In genomic region chr11:70272009-70272408, GRCh38 we compare ENCODE assay signal across 9 cellular contexts. TPM values are rescaled to one million over a fixed set of nuclear protein-coding genes. Genes with fewer than 3 reads are reported as not detected.
DNase-seq lines count a peak whose midpoint lies in the region; FAIRE-seq and TF ChIP-seq lines count a peak whose summit lies in the region.
"Had no signal": no experiment of that assay in that cellular context is flagged by ENCODE, and none has a peak within 500 bp of the region (broad histone marks: within the 10 kb centered on the region; RNA-seq: fewer than 3 reads in every experiment).

No MANE protein-coding gene starts in this region.

- no peak overlapping the region for H4K5ac ChIP-seq in H9 (ENCODE audit: insufficient read length, low read depth, low read length)

- intact Hi-C loops in PC-9 (cut with micrococcal nuclease; ENCODE audit: unreplicated experiment) (no loop called here), endothelial cell of umbilical vein (cut with micrococcal nuclease) (no loop called here)

- no peak overlapping the region for H3T11ph ChIP-seq in H9 (ENCODE audit: low read length)

- H2BK5ac ChIP-seq in H9 (ENCODE audit: insufficient read length, low read length) (no peak overlapping the region), trophoblast cell (ENCODE audit: low read depth, low read length, poor library complexity) (no peak overlapping the region)

- no peak overlapping the region for H2BK15ac ChIP-seq in H9 (ENCODE audit: low read depth, low read length)

- H3K9me2 ChIP-seq in PC-9 (ENCODE audit: insufficient read depth) = no peaks in the 10 kb centered on the region

- no CpG with 5 or more reads among the region's 7 CpGs for WGBS in H9 (ENCODE audit: extremely low coverage, insufficient read length, low lambda C conversion rate)
- no CpG with 5 or more reads among the region's 7 CpGs for WGBS in trophoblast cell (ENCODE audit: extremely low coverage, insufficient coverage, insufficient read length)

- H3K9me3 Mint-ChIP-seq in H9 = no peaks in the 10 kb centered on the region

- H3K4ac ChIP-seq in H9 (ENCODE audit: low read depth, low read length) (no peak overlapping the region), trophoblast cell (ENCODE audit: low read depth, low read length) (peak overlapping the region; percentile 7)

- H4K20me1 ChIP-seq in H9 (ENCODE audit: control insufficient read depth, insufficient read depth, insufficient read length) (no peaks in the 10 kb centered on the region), PC-9 (ENCODE audit: insufficient read depth) (peaks cover 30% of the 10 kb centered on the region), endothelial cell of umbilical vein (replicated peaks; ENCODE audit: control insufficient read depth, extremely low read depth, insufficient read depth, low read length) (peaks cover 2% of the 10 kb centered on the region)

- H3K18ac ChIP-seq in H9 (ENCODE audit: insufficient read length, low read depth, low read length) = no peak overlapping the region
- H3K18ac ChIP-seq in trophoblast cell (ENCODE audit: low read length) = no peak overlapping the region

- H3K79me2 ChIP-seq in H9 (ENCODE audit: insufficient read depth, low read length) (peaks cover 22% of the 10 kb centered on the region), PC-9 (ENCODE audit: low read depth) (peaks cover 72% of the 10 kb centered on the region), endothelial cell of umbilical vein (ENCODE audit: control insufficient read depth, insufficient read depth, low read length) (peaks cover 49% of the 10 kb centered on the region), trophoblast cell (ENCODE audit: control insufficient read depth, insufficient read depth, low read length, poor library complexity) (peaks cover 9% of the 10 kb centered on the region)

- H3K4me1 ChIP-seq in H9 (ENCODE audit: insufficient read depth, low read length) = no peaks in the 10 kb centered on the region; the same call in 1 of the 2 replicates
- peaks cover 25% of the 10 kb centered on the region for H3K4me1 ChIP-seq in PC-9 (replicated peaks; ENCODE audit: insufficient read depth)
- H3K4me1 ChIP-seq in endothelial cell of umbilical vein (ENCODE audit: control insufficient read depth, extremely low read depth, insufficient read depth, low read length) = peaks cover 15% of the 10 kb centered on the region
- no peaks in the 10 kb centered on the region for H3K4me1 ChIP-seq in trophoblast cell (ENCODE audit: control insufficient read depth in 1 of 2, insufficient read depth in 2 of 2, low read length in 2 of 2)

- no peaks in the 10 kb centered on the region for H3K27me3 Mint-ChIP-seq in H9 (ENCODE audit: low read depth)

- peaks cover 22 to 50% (median 46%) of the 10 kb centered on the region in 3 experiments for H3K36me3 Mint-ChIP-seq in H9 (ENCODE audit: insufficient read depth in 1 of 3, low read depth in 3 of 3)

- H2BK12ac ChIP-seq in H9 (ENCODE audit: insufficient read length, low read depth, low read length) = no peak overlapping the region
- H2BK12ac ChIP-seq in trophoblast cell (ENCODE audit: low read length) = no peak overlapping the region

- H3K9me3 ChIP-seq in H9 (ENCODE audit: control insufficient read depth, low read depth, low read length) (no peaks in the 10 kb centered on the region), PC-9 (ENCODE audit: insufficient read depth, low read depth) (no peaks in the 10 kb centered on the region), endothelial cell of umbilical vein (replicated peaks; ENCODE audit: control insufficient read depth, insufficient read depth, low read length) (no peaks in the 10 kb centered on the region), trophoblast cell (ENCODE audit: insufficient read depth, low read depth, low read length) (no peaks in the 10 kb centered on the region)

- H3K14ac ChIP-seq in H9 (ENCODE audit: insufficient read depth, low read length) (no peak overlapping the region), trophoblast cell (ENCODE audit: low read length) (no peak overlapping the region)

- H3K27ac Mint-ChIP-seq in H9 = peak overlapping the region in 2 of 3 experiments; percentile 47 to 89; a peak in 2 of 7 replicates

- BruUV-seq in PC-9 (replicated peaks; lab: Mats Ljungman, UMichigan) (TSS peak; percentile 39), endothelial cell of umbilical vein (replicated peaks; lab: Mats Ljungman, UMichigan) (TSS peak; percentile 30)

- CTCF ChIA-PET in PC-9 (lab: Charles Lee) = interaction anchor here (0.5 kb wide), 1 partner anchor 205 kb away, joined by 3 read pairs; no protein-coding TSS in a partner anchor
- CTCF ChIA-PET in endothelial cell of umbilical vein (lab: Charles Lee) = interaction anchor here (1.1 to 1.4 kb wide), 2 partner anchors 13 to 46 kb away, joined by 3 to 6 read pairs; no protein-coding TSS in a partner anchor

- peaks cover 5% of the 10 kb centered on the region for H3K23me2 ChIP-seq in H9 (ENCODE audit: insufficient read length, low read depth, low read length, poor library complexity, severe bottlenecking)

- H2AFZ ChIP-seq in H9 (ENCODE audit: low read length) (no peak overlapping the region), PC-9 (no peak overlapping the region), endothelial cell of umbilical vein (ENCODE audit: low read depth, low read length) (no peak overlapping the region), trophoblast cell (ENCODE audit: insufficient read depth, low read length, poor library complexity) (no peak overlapping the region)

- no peak overlapping the region for H4K91ac ChIP-seq in H9 (ENCODE audit: insufficient read length, low read depth, low read length)
- H4K91ac ChIP-seq in trophoblast cell (ENCODE audit: low read depth, low read length) = no peak overlapping the region

- no peak overlapping the region for H3K56ac ChIP-seq in H9 (ENCODE audit: insufficient read length, low read depth, low read length)

- H3K4me3 Mint-ChIP-seq in H9 = peak overlapping the region; percentile 79

- H3K23ac ChIP-seq in H9 (ENCODE audit: insufficient read length, low read depth, low read length) (no peak overlapping the region), trophoblast cell (ENCODE audit: low read length) (no peak overlapping the region)

- peak overlapping the region; percentile 85; the same call in 1 of the 2 replicates for H3K4me3 ChIP-seq in PC-9
- no peak overlapping the region for H3K4me3 ChIP-seq in endothelial cell of umbilical vein (replicated peaks in 1 of 3; ENCODE audit: insufficient read depth in 1 of 3, low read depth in 1 of 3, low read length in 3 of 3)
- H3K4me3 ChIP-seq in trophoblast cell (ENCODE audit: low read depth, low read length) = no peak overlapping the region

- no peaks in the 10 kb centered on the region for H3K9me1 ChIP-seq in endothelial cell of umbilical vein (replicated peaks; ENCODE audit: control insufficient read depth, extremely low read depth, insufficient read depth, low read length)

- no peak for TF ChIP-seq CTCF in H9 (conservative IDR thresholded peaks at IDR 0.05)
- no peak for TF ChIP-seq CTCF in PC-9 (conservative IDR thresholded peaks at IDR 0.05)
- no peak for TF ChIP-seq CTCF in endothelial cell of umbilical vein (IDR thresholded peaks at IDR 0.05; ENCODE audit: extremely low read depth in 1 of 2, insufficient read depth in 1 of 2, low read depth in 1 of 2, low read length in 2 of 2)
- TF ChIP-seq CTCF in GM10266 (IDR thresholded peaks at IDR 0.05; ENCODE audit: control insufficient read depth, insufficient read depth, low read depth, missing control alignments) = no peak

- no peak overlapping the region for H2BK20ac ChIP-seq in H9 (ENCODE audit: low read depth, low read length, poor library complexity, severe bottlenecking)

- no peak for FAIRE-seq in endothelial cell of umbilical vein (lab: Jason Lieb, UNC)

- H3F3A ChIP-seq in PC-9 (ENCODE audit: insufficient read depth, low read depth) = peaks cover 11% of the 10 kb centered on the region

- no peak overlapping the region for H3K9ac ChIP-seq in H9 (ENCODE audit: extremely low read depth, insufficient read length, low read length)
- H3K9ac ChIP-seq in endothelial cell of umbilical vein (replicated peaks; ENCODE audit: extremely low read depth, insufficient read depth, low read length) = peak overlapping the region; percentile 5
- no peak overlapping the region for H3K9ac ChIP-seq in trophoblast cell (ENCODE audit: low read length)

- H3K79me1 ChIP-seq in H9 (ENCODE audit: insufficient read depth, low read depth, low read length, poor library complexity, severe bottlenecking) (peaks cover 2% of the 10 kb centered on the region), trophoblast cell (ENCODE audit: low read length) (peaks cover 10% of the 10 kb centered on the region)

- no peak overlapping the region for H4K12ac ChIP-seq in trophoblast cell (ENCODE audit: low read depth, low read length)

- peaks cover 21 to 33% of the 10 kb centered on the region in 2 experiments for H3K4me1 Mint-ChIP-seq in H9

- H3K27ac ChIP-seq in H9 (ENCODE audit: insufficient read length, low read depth, low read length) = no peak overlapping the region
- H3K27ac ChIP-seq in PC-9 = no peak overlapping the region
- no peak overlapping the region for H3K27ac ChIP-seq in endothelial cell of umbilical vein (ENCODE audit: insufficient read depth, low read depth, low read length)
- H3K27ac ChIP-seq in trophoblast cell (ENCODE audit: low read depth, low read length) = no peak overlapping the region

- DNase-seq in H9 (no peak), PC-9 (no peak), endothelial cell of umbilical vein (ENCODE audit: low read depth, low spot score) (no peak), trophoblast cell (no peak), GM10266 (ENCODE audit: extremely low spot score) (no peak), hypothalamus (lab: John Stamatoyannopoulos, UW) (no peak), SKM-1 (lab: John Stamatoyannopoulos, UW; ENCODE audit: unreplicated experiment) (no peak), C1 segment of cervical spinal cord (lab: John Stamatoyannopoulos, UW) (no peak)
- DNase-seq: NCI-H774 had no signal

- peaks cover 36% of the 10 kb centered on the region for H3K36me3 ChIP-seq in PC-9 (ENCODE audit: low read depth)
- peaks cover 10 to 11% of the 10 kb centered on the region in 2 experiments for H3K36me3 ChIP-seq in endothelial cell of umbilical vein (ENCODE audit: control insufficient read depth in 2 of 2, extremely low read depth in 1 of 2, insufficient read depth in 2 of 2, low read length in 2 of 2)
- H3K36me3 ChIP-seq in trophoblast cell (ENCODE audit: control insufficient read depth in 1 of 2, insufficient read depth in 2 of 2, low read length in 2 of 2) = peaks cover 4 to 18% of the 10 kb centered on the region in 2 experiments

- H2BK120ac ChIP-seq in H9 (ENCODE audit: low read depth, low read length, poor library complexity, severe bottlenecking) = no peak overlapping the region
- H2BK120ac ChIP-seq in trophoblast cell (ENCODE audit: insufficient read depth, low read length, poor library complexity) = no peak overlapping the region

- peak overlapping the region; percentile 79 for H3K4me2 ChIP-seq in H9 (ENCODE audit: insufficient read depth, insufficient read length, low read length)
- peak overlapping the region; percentile 85 for H3K4me2 ChIP-seq in PC-9
- peak overlapping the region; percentile 91 for H3K4me2 ChIP-seq in endothelial cell of umbilical vein (ENCODE audit: insufficient read depth, low read length)
- H3K4me2 ChIP-seq in trophoblast cell (ENCODE audit: low read length) = peak overlapping the region; percentile 7

- no peaks in the 10 kb centered on the region for H3K27me3 ChIP-seq in H9 (ENCODE audit: insufficient read depth, low read length)
- no peaks in the 10 kb centered on the region for H3K27me3 ChIP-seq in PC-9 (ENCODE audit: insufficient read depth, low read depth)
- peaks cover 0 to 3% of the 10 kb centered on the region in 2 experiments for H3K27me3 ChIP-seq in endothelial cell of umbilical vein (ENCODE audit: control insufficient read depth in 2 of 2, insufficient read depth in 2 of 2, low read length in 2 of 2)
- H3K27me3 ChIP-seq in trophoblast cell (ENCODE audit: insufficient read depth, low read length) = no peaks in the 10 kb centered on the region

- POLR2A ChIA-PET in PC-9 (lab: Charles Lee; ENCODE audit: unreplicated experiment) (interaction anchor here (0.5 kb wide), 1 partner anchor 59 kb away, joined by 6 read pairs; no protein-coding TSS in a partner anchor), endothelial cell of umbilical vein (lab: Charles Lee) (no interaction called here)

- no peak overlapping the region for H4K8ac ChIP-seq in H9 (replicated peaks; ENCODE audit: insufficient read length, low read depth, low read length)
- H4K8ac ChIP-seq in trophoblast cell (ENCODE audit: low read depth, low read length) = no peak overlapping the region

- dilution Hi-C loops in endothelial cell of umbilical vein (cut with MboI; ENCODE audit: extremely low pct_ligation_motif_present, low sequenced_read_pairs) = no loop called here

- H2AK5ac ChIP-seq in H9 (ENCODE audit: insufficient read length, low read length) = no peak overlapping the region
- no peak overlapping the region for H2AK5ac ChIP-seq in trophoblast cell (ENCODE audit: low read length)

- no peak for TF ChIP-seq POLR2A in endothelial cell of umbilical vein (IDR thresholded peaks at IDR 0.05; ENCODE audit: low read depth, low read length)

RNA-seq across cellular contexts. Expression of gene PPFIA1, which starts 1.5 kb away (rescaled TPM):
- total RNA-seq in H9 (2021) (59.2 and 63.4 TPM in 2 replicates), PC-9 (2021) (81.1 and 86.8 TPM in 2 replicates), endothelial cell of umbilical vein (60.7 and 60.9 TPM in 2 replicates)
- 44.3 and 49.9 TPM in 2 replicates for polyA plus RNA-seq in endothelial cell of umbilical vein
- polyA plus RNA-seq in endothelial cell of umbilical vein (2011; cell fraction: cytosol; rRNA removed) = 37.0 and 38.1 TPM in 2 replicates
- polyA plus RNA-seq in endothelial cell of umbilical vein (2011; cell fraction: nucleus; rRNA removed) = 219 and 240 TPM in 2 replicates
- 31.2 and 34.2 TPM in 2 replicates for polyA plus RNA-seq in endothelial cell of umbilical vein (2012)
- polyA minus RNA-seq in endothelial cell of umbilical vein = 126 and 153 TPM in 2 replicates
- 86.1 TPM for polyA minus RNA-seq in endothelial cell of umbilical vein (2011; cell fraction: cytosol; rRNA and poly(A)+ RNA removed)
- polyA minus RNA-seq in endothelial cell of umbilical vein (2011; cell fraction: nucleus; rRNA and poly(A)+ RNA removed) = 107 and 120 TPM in 2 replicates
- 73.0 TPM in 2 replicates for polyA plus RNA-seq in trophoblast cell (2013)

Comparison
In these comparisons a context has a peak if more than half of its experiments do, and no peak if none do; other contexts are left out.
1. H3K4me2 ChIP-seq: peak in every context shown above with its lines; median percentile 91 in endothelial cell of umbilical vein; 85 in PC-9; 79 in H9; 7 in trophoblast cell.